4 cellular contexts compared by ENCODE assay signal in genomic region chr3:96877510-96877909, GRCh38.
A peak's percentile ranks its signal among the peaks of the same experiment; 100 is the strongest.
TF ChIP-seq lines count a peak whose summit lies in the region.

No MANE protein-coding gene starts in this region.

TF ChIP-seq in HepG2, 621 proteins besides CTCF, POLR2A, EP300 and RAD21:
- TF ChIP-seq MAFK (conservative IDR thresholded peaks at IDR 0.05 in 1 of 2, IDR thresholded peaks at IDR 0.05 in 1 of 2; ENCODE audit: low read length in 2 of 2): peak; percentile 10 to 77; a peak in 2 of 4 replicates
- TF ChIP-seq MAFF (IDR thresholded peaks at IDR 0.05; ENCODE audit: low read depth, low read length): peak; percentile 43; the same call in 1 of the 2 replicates
- no peak for TF ChIP-seq TBL1XR1 (IDR thresholded peaks at IDR 0.05; ENCODE audit: borderline replicate concordance, low read length, partially characterized antibody)
- no peak for TF ChIP-seq ZNF296 (CRISPR knock-in tag; conservative IDR thresholded peaks at IDR 0.05)

TF ChIP-seq in A549, 52 proteins besides CTCF, POLR2A, EP300 and RAD21:
- no peak for TF ChIP-seq CBX8 (IDR thresholded peaks at IDR 0.05)
- peak; percentile 64 for TF ChIP-seq MAFK (IDR thresholded peaks at IDR 0.05; ENCODE audit: partially characterized antibody)

TF ChIP-seq in IMR-90, 13 proteins besides CTCF, POLR2A, EP300 and RAD21:
- TF ChIP-seq CHD1 (IDR thresholded peaks at IDR 0.05; ENCODE audit: low read depth, low read length): no peak
- peak; percentile 67 for TF ChIP-seq MAFK (IDR thresholded peaks at IDR 0.05; ENCODE audit: low read depth, low read length)

TF ChIP-seq in K562, 482 proteins besides CTCF, POLR2A, EP300 and RAD21:
- TF ChIP-seq ZNF583 (CRISPR knock-in tag; IDR thresholded peaks at IDR 0.05) (no peak), ZNF316 (IDR thresholded peaks at IDR 0.05) (0 out of 2 replicates have a peak, but pooled peaks have one; percentile 12), KDM4B (IDR thresholded peaks at IDR 0.05; ENCODE audit: borderline replicate concordance in 2 of 2, low read depth in 1 of 2) (no peak), TEAD2 (tag; IDR thresholded peaks at IDR 0.05) (no peak)
